Comparison of ENCODE assay signal across 24 cellular contexts in the genomic region with DNA sequence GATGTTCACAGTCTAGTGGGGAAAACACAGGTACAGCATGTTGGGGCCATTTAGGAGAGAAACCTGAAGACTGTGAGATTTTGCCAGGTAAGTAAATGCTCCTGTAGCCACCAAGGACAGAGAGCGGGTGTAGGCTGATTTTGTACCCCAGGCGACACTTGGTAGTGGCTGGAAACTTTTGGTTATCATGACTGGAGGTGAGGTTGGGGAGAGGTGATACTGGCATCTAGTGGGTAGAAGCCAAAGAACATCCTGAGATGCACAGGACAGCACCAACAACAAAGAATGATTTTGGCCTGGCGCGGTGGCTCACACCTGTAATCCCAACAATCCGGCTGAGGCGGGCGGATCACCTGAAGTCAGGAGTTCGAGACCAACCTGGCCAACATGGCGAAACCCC. TPM values are rescaled to one million over a fixed set of nuclear protein-coding genes. Genes with fewer than 3 reads are reported as not detected.
DNase-seq lines count a peak whose midpoint lies in the region; ATAC-seq and TF ChIP-seq lines count a peak whose summit lies in the region.
"Had no signal": no experiment of that assay in that cellular context is flagged by ENCODE, and none has a peak within 500 bp of the region (broad histone marks: within the 10 kb centered on the region; RNA-seq: fewer than 3 reads in every experiment).

No MANE protein-coding gene starts in this region.

- H2BK15ac ChIP-seq in mesendoderm (replicated peaks; ENCODE audit: low read depth), result no peak overlapping the region

- H3K56ac ChIP-seq in mesendoderm (ENCODE audit: low read length), result peak overlapping the region; percentile 34

- H3K4me3 ChIP-seq in Karpas-422 (ENCODE audit: low read length) (no peak overlapping the region), mesendoderm (ENCODE audit: low read length) (no peak overlapping the region)
- H3K4me3 ChIP-seq: ascending aorta, esophagus squamous epithelium, HAP-1, stomach had no signal

- H4K5ac ChIP-seq in mesendoderm (ENCODE audit: low read length), result no peak overlapping the region

- H3K4me1 ChIP-seq in Karpas-422 (ENCODE audit: low read length) (peaks cover 11% of the 10 kb centered on the region), mesendoderm (ENCODE audit: control insufficient read depth, low read depth, low read length) (peaks cover 8% of the 10 kb centered on the region)
- H3K4me1 ChIP-seq: ascending aorta, esophagus squamous epithelium had no signal

- H3K4me2 ChIP-seq in Karpas-422 (ENCODE audit: low read depth, low read length, poor library complexity, severe bottlenecking), result no peak overlapping the region
- H3K4me2 ChIP-seq in mesendoderm (ENCODE audit: low read length), result no peak overlapping the region

- H2BK5ac ChIP-seq in mesendoderm (ENCODE audit: low read length), result no peak overlapping the region

- H3K23ac ChIP-seq in mesendoderm (ENCODE audit: low read length), result no peak overlapping the region

- H3K9ac ChIP-seq in Karpas-422 (ENCODE audit: low read length) (no peak overlapping the region), mesendoderm (ENCODE audit: low read length) (no peak overlapping the region)

- no peaks in the 10 kb centered on the region for H3K79me1 ChIP-seq in mesendoderm (ENCODE audit: low read length)

- no CpG with 5 or more reads among the region's 9 CpGs for WGBS in mesendoderm (ENCODE audit: extremely low coverage, insufficient coverage, low lambda C conversion rate)

- H3K9me3 ChIP-seq in Karpas-422 (ENCODE audit: low read length), result no peaks in the 10 kb centered on the region
- H3K9me3 ChIP-seq: ascending aorta, esophagus squamous epithelium, HAP-1, stomach had no signal

- H2AFZ ChIP-seq in Karpas-422 (ENCODE audit: low read length), result no peak overlapping the region

- H3K18ac ChIP-seq in mesendoderm (ENCODE audit: low read length), result no peak overlapping the region

- H3K36me3 ChIP-seq in Karpas-422 (ENCODE audit: insufficient read depth, low read length) (no peaks in the 10 kb centered on the region), mesendoderm (ENCODE audit: control insufficient read depth, insufficient read depth, low read length) (no peaks in the 10 kb centered on the region)
- H3K36me3 ChIP-seq: ascending aorta, esophagus squamous epithelium, HAP-1, stomach had no signal

- DNase-seq in DMS53 (lab: John Stamatoyannopoulos, UW), result peak; percentile 33
- DNase-seq in DMS53 treated with DMSO at 0.1 percent for 48 hours (lab: John Stamatoyannopoulos, UW; ENCODE audit: unreplicated experiment), result no peak
- DNase-seq in Karpas-422, result peak; percentile 42
- DNase-seq in mesendoderm, result peak; percentile 45
- DNase-seq in GM20000 (ENCODE audit: low spot score), result no peak
- DNase-seq in left colon, result no peak
- DNase-seq: activated CD4-positive, CD25-positive, alpha-beta regulatory T cell treated with anti-CD3 and anti-CD28 coated beads, Interleukin-2, amount 50 U/mL, for 72 hours; activated T-cell treated with anti-CD3 and anti-CD28 coated beads, Interleukin-2, amount 50 U/mL, for 72 hours; effector CD8-positive, alpha-beta T cell; esophagus squamous epithelium; naive thymus-derived CD4-positive, alpha-beta T cell; NCI-H1436 treated with DMSO at 0.1 percent for 48 hours; NCI-H774; retina; RPMI8226; stimulated activated CD4-positive, alpha-beta T cell treated with anti-CD3 and anti-CD28 coated beads, Interleukin-4, amount 100 ng/mL, for 4 hours; stomach; T-helper 9 cell; trophoblast cell had no signal

- no peaks in the 10 kb centered on the region for H4K20me1 ChIP-seq in Karpas-422 (ENCODE audit: insufficient read depth, low read depth, low read length)

- no peak overlapping the region for H3K4ac ChIP-seq in mesendoderm (ENCODE audit: low read depth, low read length)

- H3K79me2 ChIP-seq in Karpas-422 (ENCODE audit: low read length), result no peaks in the 10 kb centered on the region
- H3K79me2 ChIP-seq in mesendoderm (ENCODE audit: control insufficient read depth, insufficient read depth, low read length), result no peaks in the 10 kb centered on the region

- H2BK120ac ChIP-seq in mesendoderm (ENCODE audit: low read depth, low read length), result no peak overlapping the region

- no peak overlapping the region for H4K8ac ChIP-seq in mesendoderm (ENCODE audit: low read depth, low read length)

- H2AK5ac ChIP-seq in mesendoderm (ENCODE audit: low read length), result peak overlapping the region; percentile 65

- H3K27me3 ChIP-seq in Karpas-422 (ENCODE audit: low read length), result no peaks in the 10 kb centered on the region
- no peaks in the 10 kb centered on the region for H3K27me3 ChIP-seq in mesendoderm (ENCODE audit: insufficient read depth, low read length, poor library complexity)
- H3K27me3 ChIP-seq: ascending aorta, esophagus squamous epithelium, stomach had no signal

- H3K9me2 ChIP-seq in Karpas-422 (replicated peaks; ENCODE audit: insufficient read depth, low read length), result no peaks in the 10 kb centered on the region

- H3K27ac ChIP-seq in Karpas-422 (ENCODE audit: low read length) (no peak overlapping the region), VCaP (no peak overlapping the region), mesendoderm (ENCODE audit: low read depth, low read length) (no peak overlapping the region)
- H3K27ac ChIP-seq: 22Rv1, ascending aorta, esophagus squamous epithelium, stomach had no signal

- TF ChIP-seq CTCF in VCaP (conservative IDR thresholded peaks at IDR 0.05) (peak; percentile 24; the same call in 1 of the 2 replicates), GM20000 (IDR thresholded peaks at IDR 0.05; ENCODE audit: extremely low read depth, missing control alignments) (no peak)

- intact Hi-C loops in left colon (cut with DNase I, micrococcal nuclease), result no loop called here

- ATAC-seq in left colon (no peak), GM18870 (IDR thresholded peaks at IDR 0.05; ENCODE audit: unreplicated experiment) (no peak)
- ATAC-seq: activated T-cell treated with anti-CD3 and anti-CD28 coated beads, Interleukin-2, amount 50 U/mL, for 72 hours; naive thymus-derived CD4-positive, alpha-beta T cell had no signal

RNA-seq across cellular contexts. Expression of a gene that starts 38.8 kb away (rescaled TPM):
- 21.5 and 25.8 TPM in 2 replicates for total RNA-seq in Karpas-422 (2014; rRNA removed; shearing (Covaris generic); ENCODE audit: low replicate concordance)
- 29.9 TPM for polyA plus RNA-seq in mesendoderm (2013, experiment 1 of 2)
- polyA plus RNA-seq in mesendoderm (2013, experiment 2 of 2), result 29.7 TPM
- 10 to 100 TPM; 39.1 to 39.2 TPM for total RNA-seq in left colon

Comparison
In these comparisons a context has a peak if more than half of its experiments do, and no peak if none do; other contexts are left out.
1. DNase-seq: peak in DMS53 (single experiment), Karpas-422 (single experiment) and mesendoderm (single experiment); none in DMS53 treated with DMSO at 0.1 percent for 48 hours (single experiment), GM20000 (single experiment) and left colon (0 of 2).